ENCODE assay signal across 27 cellular contexts in genomic region chr12:66459944-66460482, GRCh38.
"Had no signal": no experiment of that assay in that cellular context is flagged by ENCODE, and none has a peak within 500 bp of the region (broad histone marks: within the 10 kb centered on the region; RNA-seq: fewer than 3 reads in every experiment).

No MANE protein-coding gene starts in this region.

- DNase-seq: stimulated activated CD4-positive, alpha-beta T cell treated with anti-CD3 and anti-CD28 coated beads, Interleukin-2, amount 100 ng/mL, for 48 hours; stimulated activated CD4-positive, alpha-beta T cell treated with anti-CD3 and anti-CD28 coated beads, Interleukin-4, amount 100 ng/mL, for 1 hour; stimulated activated CD4-positive, alpha-beta T cell treated with anti-CD3 and anti-CD28 coated beads, Interleukin-4, amount 100 ng/mL, for 24 hours; stimulated activated CD4-positive, alpha-beta T cell treated with anti-CD3 and anti-CD28 coated beads, Interleukin-4, amount 100 ng/mL, for 4 hours; stimulated activated CD8-positive, alpha-beta memory T cell treated with anti-CD3 and anti-CD28 coated beads, Interleukin-4, amount 100 ng/mL, for 48 hours; stimulated activated naive B cell treated with anti-CD40 and anti-IgM and Interleukin-4, amounts not matched to agents 10 μg/mL and 1 μg/mL and 100 μg/mL, for 72 hours; stimulated activated naive CD4-positive, alpha-beta T cell; stimulated activated naive CD4-positive, alpha-beta T cell treated with Interleukin-2 at 50 U/mL for 16 hours; stimulated activated naive CD8-positive, alpha-beta T cell treated with anti-CD3 and anti-CD28 coated beads, Interleukin-15, amount 100 ng/mL, for 72 hours; stimulated activated naive CD8-positive, alpha-beta T cell treated with anti-CD3 and anti-CD28 coated beads, Interleukin-15, Interleukin-2, amounts not matched to agents 100 U/mL and 50 U/mL, for 24 hours; stomach; substantia nigra; testis; thyroid gland; tibial artery; transverse colon; trophoblast cell; upper lobe of left lung; upper lobe of right lung; uterus had no signal

- FAIRE-seq: urothelium cell line had no signal

- H3K4me3 ChIP-seq: stomach, suprapubic skin, testis, thoracic aorta, thyroid gland, tibial artery, tibial nerve, transverse colon, upper lobe of left lung, upper lobe of right lung, uterus, vagina had no signal

- H3K9me3 ChIP-seq: stomach, suprapubic skin, testis, thoracic aorta, thyroid gland, tibial artery, tibial nerve, transverse colon, upper lobe of left lung, upper lobe of right lung, uterus, vagina had no signal

- H3K36me3 ChIP-seq: suprapubic skin, thoracic aorta, thyroid gland, tibial artery, tibial nerve, transverse colon, upper lobe of left lung, upper lobe of right lung, uterus, vagina had no signal

- ATAC-seq: stimulated activated effector memory CD8-positive, alpha-beta T cell treated with anti-CD3 and anti-CD28 coated beads, Interleukin-12 subunit alpha, Interleukin-12 subunit beta, amount 100 ng/mL, for 72 hours; stimulated activated memory B cell treated with anti-CD40 and anti-IgM and Interleukin-4, amounts not matched to agents 10 μg/mL and 1 μg/mL and 100 μg/mL, for 72 hours; stimulated activated naive B cell treated with anti-CD40 and anti-IgM and Interleukin-4, amounts not matched to agents 10 μg/mL and 1 μg/mL and 100 μg/mL, for 72 hours; stimulated activated naive CD8-positive, alpha-beta T cell treated with anti-CD3 and anti-CD28 coated beads, Interleukin-15, amount 100 ng/mL, for 72 hours; stimulated activated naive CD8-positive, alpha-beta T cell treated with anti-CD3 and anti-CD28 coated beads, Interleukin-15, Interleukin-2, amounts not matched to agents 100 U/mL and 50 U/mL, for 24 hours; upper lobe of right lung had no signal

- H3K27ac ChIP-seq: stomach, suprapubic skin, testis, thoracic aorta, thyroid gland, tibial artery, tibial nerve, transverse colon, upper lobe of left lung, upper lobe of right lung, uterus, vagina had no signal

- H3K27me3 ChIP-seq: stomach, suprapubic skin, testis, thyroid gland, tibial artery, tibial nerve, transverse colon, upper lobe of left lung, upper lobe of right lung, uterus, vagina had no signal

- H3K4me1 ChIP-seq: stomach, suprapubic skin, testis, thyroid gland, tibial artery, tibial nerve, transverse colon, upper lobe of left lung, upper lobe of right lung, uterus, vagina had no signal
